ENCODE assay signal across 8 cellular contexts in the genomic region with DNA sequence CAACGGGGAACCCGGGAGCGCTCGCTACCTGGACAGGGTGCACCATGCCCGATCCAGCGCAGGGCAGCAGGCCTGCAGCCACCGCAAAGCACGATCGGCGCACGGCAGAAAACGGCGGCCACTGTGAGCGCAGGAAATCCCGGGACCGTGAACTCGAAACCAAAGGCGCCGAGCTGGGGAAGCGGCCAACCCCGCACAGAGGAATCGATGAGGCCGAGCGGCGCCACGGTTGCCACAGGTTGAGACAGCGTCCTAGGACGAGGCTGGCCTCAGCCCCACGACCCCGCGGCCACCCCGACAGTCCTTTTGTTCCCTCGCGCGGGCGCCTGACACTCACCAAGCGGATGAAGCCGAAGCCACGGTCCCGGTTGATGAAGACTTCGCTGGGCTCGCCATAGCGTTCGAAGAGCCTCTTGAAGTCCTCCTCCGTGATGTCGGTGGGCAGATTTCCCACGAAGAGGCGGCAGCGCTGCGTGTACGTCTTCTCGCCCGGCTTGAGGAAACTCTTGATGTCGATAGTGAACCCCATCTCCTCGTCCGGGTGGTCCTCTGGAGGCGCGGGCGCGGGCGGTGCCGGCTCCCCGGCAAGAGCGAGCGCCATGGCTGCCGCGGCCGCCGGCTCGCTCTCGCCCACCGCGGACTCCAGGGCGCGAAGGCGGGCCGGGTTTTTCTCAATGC. TPM values are rescaled to one million over a fixed set of nuclear protein-coding genes. Genes with fewer than 3 reads are reported as not detected.
A peak's percentile ranks its signal among the peaks of the same experiment; 100 is the strongest.
DNase-seq lines count a peak whose midpoint lies in the region; ATAC-seq and TF ChIP-seq lines count a peak whose summit lies in the region.

No MANE protein-coding gene starts in this region.

- peak overlapping the region; percentile 89 to 95 for H3K27ac ChIP-seq in ascending aorta
- H3K27ac ChIP-seq in hepatocyte = peak overlapping the region; percentile 94

- peaks cover 28% of the 10 kb centered on the region for H3K79me2 ChIP-seq in hepatocyte

- intact Hi-C loops in ascending aorta (cut with DNase I) = loop anchor here (1.0 to 5.0 kb wide), 4 partner anchors 65 to 177 kb away; partner anchors contain the start of genes MPHOSPH8, ZMYM2 and ZMYM5

- peaks cover 5% of the 10 kb centered on the region for H3K4me1 Mint-ChIP-seq in T-helper 1 cell treated with Interleukin-12 subunit alpha and Interleukin-12 subunit beta and Interleukin-4 antibody, amounts not matched to agents 30 μg/mL and 1 μg/mL, for 36 hours (ENCODE audit: low read depth)

- no peaks in the 10 kb centered on the region for H3K9me2 ChIP-seq in hepatocyte (replicated peaks; ENCODE audit: insufficient read depth)

- H3K4me3 Mint-ChIP-seq in T-helper 1 cell treated with Interleukin-12 subunit alpha and Interleukin-12 subunit beta and Interleukin-4 antibody, amounts not matched to agents 30 μg/mL and 1 μg/mL, for 36 hours = peak overlapping the region; percentile 95

- ATAC-seq in GM19438 (IDR thresholded peaks at IDR 0.05; ENCODE audit: low read depth, unreplicated experiment) (peak; percentile 39), HG03558 (IDR thresholded peaks at IDR 0.05; ENCODE audit: extremely low read depth, unreplicated experiment) (peak; percentile 16)

- H2AFZ ChIP-seq in hepatocyte = peak overlapping the region; percentile 22

- peaks cover 16% of the 10 kb centered on the region for H3K36me3 Mint-ChIP-seq in T-helper 1 cell treated with Interleukin-12 subunit alpha and Interleukin-12 subunit beta and Interleukin-4 antibody, amounts not matched to agents 30 μg/mL and 1 μg/mL, for 36 hours (ENCODE audit: low read depth)

- H3K27ac Mint-ChIP-seq in T-helper 1 cell treated with Interleukin-12 subunit alpha and Interleukin-12 subunit beta and Interleukin-4 antibody, amounts not matched to agents 30 μg/mL and 1 μg/mL, for 36 hours = peak overlapping the region; percentile 98

- H3K4me1 ChIP-seq in ascending aorta (peaks cover 0 to 6% of the 10 kb centered on the region in 2 donors), hepatocyte (ENCODE audit: insufficient read depth) (peaks cover 10% of the 10 kb centered on the region)

- no peak for TF ChIP-seq CTCF in ascending aorta (IDR thresholded peaks at IDR 0.05)
- TF ChIP-seq CTCF in hepatocyte (IDR thresholded peaks at IDR 0.05; ENCODE audit: poor library complexity) = peak; percentile 3
- no peak for TF ChIP-seq CTCF in retinal pigment epithelial cell (conservative IDR thresholded peaks at IDR 0.05; ENCODE audit: low read depth, low read length)

- DNase-seq in C1 segment of cervical spinal cord (lab: John Stamatoyannopoulos, UW) (peak in 13 of 14 donors; percentile 7 to 79 (median 63)), ascending aorta (ENCODE audit: low spot score in 2 of 2) (peak in 1 of 2 donors; percentile 70), hepatocyte (ENCODE audit: low spot score) (peak; percentile 66), retinal pigment epithelial cell (ENCODE audit: low read depth) (no peak), GF-D8 (lab: John Stamatoyannopoulos, UW) (no peak)

- H3K36me3 ChIP-seq in ascending aorta = peaks cover 0 to 4% of the 10 kb centered on the region in 2 donors
- no peaks in the 10 kb centered on the region for H3K36me3 ChIP-seq in hepatocyte (replicated peaks; ENCODE audit: insufficient read depth, low read depth)

- H3K9me3 Mint-ChIP-seq in T-helper 1 cell treated with Interleukin-12 subunit alpha and Interleukin-12 subunit beta and Interleukin-4 antibody, amounts not matched to agents 30 μg/mL and 1 μg/mL, for 36 hours = no peaks in the 10 kb centered on the region

- H3K9me3 ChIP-seq in ascending aorta (no peaks in the 10 kb centered on the region), hepatocyte (ENCODE audit: low read depth) (no peaks in the 10 kb centered on the region)

- H3K27me3 Mint-ChIP-seq in T-helper 1 cell treated with Interleukin-12 subunit alpha and Interleukin-12 subunit beta and Interleukin-4 antibody, amounts not matched to agents 30 μg/mL and 1 μg/mL, for 36 hours (ENCODE audit: low read depth) = peaks cover 3% of the 10 kb centered on the region

- peak overlapping the region; percentile 77 to 83 for H3K4me3 ChIP-seq in ascending aorta
- peak overlapping the region; percentile 54 for H3K4me3 ChIP-seq in hepatocyte
- peak overlapping the region; percentile 98 for H3K4me3 ChIP-seq in retinal pigment epithelial cell (ENCODE audit: low read length)

- WGBS in hepatocyte (ENCODE audit: low lambda C conversion rate, missing lambda C conversion rate) = 1% methylated on average over 77 of the region's 77 CpGs

- H3K4me2 ChIP-seq in hepatocyte = peak overlapping the region; percentile 88

- peaks cover 19% of the 10 kb centered on the region for H4K20me1 ChIP-seq in hepatocyte (ENCODE audit: insufficient read depth, poor library complexity, severe bottlenecking)

- no peaks in the 10 kb centered on the region for H3K27me3 ChIP-seq in ascending aorta
- H3K27me3 ChIP-seq in hepatocyte = no peaks in the 10 kb centered on the region

RNA-seq across cellular contexts. Expression of gene PSPC1, which starts 0.6 kb away (rescaled TPM):
- total RNA-seq in ascending aorta (17.0 TPM), hepatocyte (56.7 and 62.6 TPM in 2 replicates)
- polyA plus RNA-seq in hepatocyte = 26.5 and 30.7 TPM in 2 replicates

Comparison
In these comparisons a context has a peak if more than half of its experiments do, and no peak if none do; other contexts are left out.
1. DNase-seq: peak in C1 segment of cervical spinal cord (13 of 14) and hepatocyte (single experiment); none in retinal pigment epithelial cell (single experiment) and GF-D8 (single experiment).
2. Peak in every context shown above with its lines, with median percentiles within 50 percentile points of each other: H3K4me3 ChIP-seq.